In the genomic region with DNA sequence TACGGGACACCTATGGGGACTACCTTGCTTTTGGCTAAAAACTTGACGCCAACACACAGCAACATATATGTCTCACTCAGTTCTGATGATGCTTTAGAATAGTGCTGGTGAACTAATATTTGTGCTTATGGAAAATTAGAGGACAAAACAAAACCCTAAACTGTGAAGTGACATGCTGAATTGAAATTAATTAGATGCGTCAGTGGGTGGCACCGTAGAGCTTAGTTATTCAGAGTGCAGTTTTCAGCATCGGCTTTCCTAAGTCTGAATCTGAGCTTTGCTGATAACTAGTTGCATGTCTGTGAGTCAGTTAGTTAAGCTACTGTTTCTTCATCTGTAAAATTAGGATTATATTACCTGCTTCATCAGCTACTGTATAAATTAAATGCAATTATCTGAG, we compare ENCODE assay signal across 9 cellular contexts.
DNase-seq lines count a peak whose midpoint lies in the region; ATAC-seq and TF ChIP-seq lines count a peak whose summit lies in the region.
"Had no signal": no experiment of that assay in that cellular context is flagged by ENCODE, and none has a peak within 500 bp of the region (broad histone marks: within the 10 kb centered on the region; RNA-seq: fewer than 3 reads in every experiment).

No MANE protein-coding gene starts in this region.

- ATAC-seq in HG02943 (IDR thresholded peaks at IDR 0.05; ENCODE audit: low read depth, unreplicated experiment), result peak; percentile 70
- ATAC-seq: K562 had no signal

- H4K20me1 ChIP-seq in PC-9 (ENCODE audit: insufficient read depth), result no peaks in the 10 kb centered on the region

- H3K4me1 ChIP-seq in adipocyte (ENCODE audit: control insufficient read depth, insufficient read depth, low read length) (no peaks in the 10 kb centered on the region), PC-9 (replicated peaks; ENCODE audit: insufficient read depth) (no peaks in the 10 kb centered on the region)

- intact Hi-C loops in PC-9 (cut with micrococcal nuclease; ENCODE audit: unreplicated experiment), result no loop called here
- intact Hi-C loops in activated T-helper 2 cell treated with anti-CD3 and anti-CD28 coated beads, Interferon-gamma antibody, Interleukin-2, Interleukin-4, amounts not matched to agents 10 μg/mL and 5 μg/mL and 100 μg/mL, durations not matched to agents 14 hours and 24 hours and 36 hours (cut with micrococcal nuclease), result no loop called here

- no peak overlapping the region for H3K9ac ChIP-seq in adipocyte (ENCODE audit: low read length)

- no peaks in the 10 kb centered on the region for H3K4me1 Mint-ChIP-seq in activated T-helper 2 cell treated with anti-CD3 and anti-CD28 coated beads, Interferon-gamma antibody, Interleukin-2, Interleukin-4, amounts not matched to agents 10 μg/mL and 5 μg/mL and 100 μg/mL, durations not matched to agents 14 hours and 24 hours and 36 hours (ENCODE audit: low read depth)

- H3K4me2 ChIP-seq in PC-9, result no peak overlapping the region

- H3K9me3 Mint-ChIP-seq in activated T-helper 2 cell treated with anti-CD3 and anti-CD28 coated beads, Interferon-gamma antibody, Interleukin-2, Interleukin-4, amounts not matched to agents 10 μg/mL and 5 μg/mL and 100 μg/mL, durations not matched to agents 14 hours and 24 hours and 36 hours, result peaks cover 19% of the 10 kb centered on the region

- no peak overlapping the region for H3K27ac ChIP-seq in PC-9

- H3K4me3 ChIP-seq in GM12875 (ENCODE audit: low read depth, low read length) (no peak overlapping the region), adipocyte (ENCODE audit: low read length) (no peak overlapping the region), PC-9 (no peak overlapping the region)
- H3K4me3 ChIP-seq: K562 had no signal

- no peaks in the 10 kb centered on the region for H3K79me2 ChIP-seq in PC-9 (ENCODE audit: low read depth)

- no peak overlapping the region for H3K4me3 Mint-ChIP-seq in activated T-helper 2 cell treated with anti-CD3 and anti-CD28 coated beads, Interferon-gamma antibody, Interleukin-2, Interleukin-4, amounts not matched to agents 10 μg/mL and 5 μg/mL and 100 μg/mL, durations not matched to agents 14 hours and 24 hours and 36 hours (ENCODE audit: low read depth)

- CTCF ChIA-PET in PC-9 (lab: Charles Lee), result no interaction called here

- H3K36me3 ChIP-seq in adipocyte (ENCODE audit: control insufficient read depth, insufficient read depth, low read length, severe bottlenecking) (no peaks in the 10 kb centered on the region), PC-9 (ENCODE audit: low read depth) (no peaks in the 10 kb centered on the region)

- TF ChIP-seq CTCF in GM12875 (IDR thresholded peaks at IDR 0.05; ENCODE audit: borderline replicate concordance, insufficient read depth, low read depth, low read length), result peak; percentile 43; the same call in 1 of the 2 replicates
- no peak for TF ChIP-seq CTCF in PC-9 (conservative IDR thresholded peaks at IDR 0.05)

- POLR2A ChIA-PET in PC-9 (lab: Charles Lee; ENCODE audit: unreplicated experiment), result no interaction called here

- no peak overlapping the region for H2AFZ ChIP-seq in PC-9

- no peaks in the 10 kb centered on the region for H3K9me2 ChIP-seq in PC-9 (ENCODE audit: insufficient read depth)

- no peaks in the 10 kb centered on the region for H3F3A ChIP-seq in PC-9 (ENCODE audit: insufficient read depth, low read depth)

- H3K27me3 Mint-ChIP-seq in activated T-helper 2 cell treated with anti-CD3 and anti-CD28 coated beads, Interferon-gamma antibody, Interleukin-2, Interleukin-4, amounts not matched to agents 10 μg/mL and 5 μg/mL and 100 μg/mL, durations not matched to agents 14 hours and 24 hours and 36 hours (ENCODE audit: low read depth), result no peaks in the 10 kb centered on the region

- no peak overlapping the region for H3K27ac Mint-ChIP-seq in activated T-helper 2 cell treated with anti-CD3 and anti-CD28 coated beads, Interferon-gamma antibody, Interleukin-2, Interleukin-4, amounts not matched to agents 10 μg/mL and 5 μg/mL and 100 μg/mL, durations not matched to agents 14 hours and 24 hours and 36 hours

- H3K9me3 ChIP-seq in adipocyte (ENCODE audit: control insufficient read depth, low read length) (no peaks in the 10 kb centered on the region), PC-9 (ENCODE audit: insufficient read depth, low read depth) (no peaks in the 10 kb centered on the region)

- no peaks in the 10 kb centered on the region for H3K27me3 ChIP-seq in adipocyte (replicated peaks; ENCODE audit: control insufficient read depth, insufficient read depth, low read length)
- H3K27me3 ChIP-seq in PC-9 (ENCODE audit: insufficient read depth, low read depth), result no peaks in the 10 kb centered on the region

- BruUV-seq in PC-9 (replicated peaks; lab: Mats Ljungman, UMichigan), result no TSS peak

- DNase-seq in adipocyte (ENCODE audit: low read depth) (peak; percentile 8), myocyte (ENCODE audit: low read depth) (peak; percentile 72), NCI-H446 (lab: John Stamatoyannopoulos, UW) (no peak), PC-9 (no peak)
- no peak for DNase-seq in stimulated activated CD4-positive, alpha-beta T cell treated with anti-CD3 and anti-CD28 coated beads, Interleukin-15, amount 100 ng/mL, for 24 hours
- DNase-seq in activated T-helper 2 cell treated with anti-CD3 and anti-CD28 coated beads, Interferon-gamma antibody, Interleukin-2, Interleukin-4, amounts not matched to agents 10 μg/mL and 5 μg/mL and 100 μg/mL, durations not matched to agents 14 hours and 24 hours and 36 hours (ENCODE audit: low spot score), result no peak

- no peaks in the 10 kb centered on the region for H3K36me3 Mint-ChIP-seq in activated T-helper 2 cell treated with anti-CD3 and anti-CD28 coated beads, Interferon-gamma antibody, Interleukin-2, Interleukin-4, amounts not matched to agents 10 μg/mL and 5 μg/mL and 100 μg/mL, durations not matched to agents 14 hours and 24 hours and 36 hours (ENCODE audit: low read depth)

Comparison
In these comparisons a context has a peak if more than half of its experiments do, and no peak if none do; other contexts are left out.
1. DNase-seq: peak in adipocyte (single experiment) and myocyte (single experiment); none in NCI-H446 (0 of 2), PC-9 (0 of 2), stimulated activated CD4-positive, alpha-beta T cell treated with anti-CD3 and anti-CD28 coated beads, Interleukin-15, amount 100 ng/mL, for 24 hours (single experiment) and activated T-helper 2 cell treated with anti-CD3 and anti-CD28 coated beads, Interferon-gamma antibody, Interleukin-2, Interleukin-4, amounts not matched to agents 10 μg/mL and 5 μg/mL and 100 μg/mL, durations not matched to agents 14 hours and 24 hours and 36 hours (single experiment).